28 cellular contexts compared by ENCODE assay signal in genomic region chr11:61719968-61720367, GRCh38.
"Had no signal": no experiment of that assay in that cellular context is flagged by ENCODE, and none has a peak within 500 bp of the region (broad histone marks: within the 10 kb centered on the region; RNA-seq: fewer than 3 reads in every experiment).

No MANE protein-coding gene starts in this region.

- H3K4me3 Mint-ChIP-seq: naive thymus-derived CD4-positive, alpha-beta T cell; natural killer cell treated with Interleukin-12 subunit alpha and Interleukin-12 subunit beta and Interleukin-15 and Interleukin-18, amount 100 ng/mL, for 72 hours; stimulated activated effector memory CD8-positive, alpha-beta T cell treated with anti-CD3 and anti-CD28 coated beads, Interleukin-12 subunit alpha, Interleukin-12 subunit beta, amount 100 ng/mL, for 72 hours; stimulated activated naive CD8-positive, alpha-beta T cell treated with anti-CD3 and anti-CD28 coated beads, Interleukin-15, Interleukin-2, amounts not matched to agents 100 ng/mL and 50 ng/mL, for 24 hours had no signal

- H3K27me3 ChIP-seq: pancreas, sigmoid colon, suprapubic skin, upper lobe of right lung had no signal

- H3K4me1 ChIP-seq: pancreas had no signal

- H3K36me3 ChIP-seq: prostate gland, suprapubic skin, thoracic aorta, upper lobe of right lung had no signal

- H3K9me3 Mint-ChIP-seq: natural killer cell treated with Interleukin-12 subunit alpha and Interleukin-12 subunit beta and Interleukin-15 and Interleukin-18, amount 100 ng/mL, for 72 hours; stimulated activated effector memory CD8-positive, alpha-beta T cell treated with anti-CD3 and anti-CD28 coated beads, Interleukin-12 subunit alpha, Interleukin-12 subunit beta, amount 100 ng/mL, for 72 hours; stimulated activated naive CD8-positive, alpha-beta T cell treated with anti-CD3 and anti-CD28 coated beads, Interleukin-15, Interleukin-2, amounts not matched to agents 100 ng/mL and 50 ng/mL, for 24 hours had no signal

- DNase-seq: hypothalamus; islet precursor cell; left ventricle myocardium inferior; mesendoderm; midbrain; mucosa of descending colon; naive thymus-derived CD4-positive, alpha-beta T cell; nucleus accumbens; pancreas; posterior cingulate gyrus; retina; right cardiac atrium; sigmoid colon; small intestine; spleen; stimulated activated CD4-positive, alpha-beta T cell treated with anti-CD3 and anti-CD28 coated beads, Interleukin-4, amount 100 ng/mL, for 24 hours; stimulated activated naive CD4-positive, alpha-beta T cell; tibial artery; trophoblast cell; upper lobe of right lung had no signal

- H3K27ac Mint-ChIP-seq: naive thymus-derived CD4-positive, alpha-beta T cell; natural killer cell treated with Interleukin-12 subunit alpha and Interleukin-12 subunit beta and Interleukin-15 and Interleukin-18, amount 100 ng/mL, for 72 hours; stimulated activated effector memory CD8-positive, alpha-beta T cell treated with anti-CD3 and anti-CD28 coated beads, Interleukin-12 subunit alpha, Interleukin-12 subunit beta, amount 100 ng/mL, for 72 hours; stimulated activated naive CD8-positive, alpha-beta T cell treated with anti-CD3 and anti-CD28 coated beads, Interleukin-15, Interleukin-2, amounts not matched to agents 100 ng/mL and 50 ng/mL, for 24 hours had no signal

- H3K4me1 Mint-ChIP-seq: stimulated activated effector memory CD8-positive, alpha-beta T cell treated with anti-CD3 and anti-CD28 coated beads, Interleukin-12 subunit alpha, Interleukin-12 subunit beta, amount 100 ng/mL, for 72 hours had no signal

- H3K36me3 Mint-ChIP-seq: naive thymus-derived CD4-positive, alpha-beta T cell; natural killer cell treated with Interleukin-12 subunit alpha and Interleukin-12 subunit beta and Interleukin-15 and Interleukin-18, amount 100 ng/mL, for 72 hours; stimulated activated effector memory CD8-positive, alpha-beta T cell treated with anti-CD3 and anti-CD28 coated beads, Interleukin-12 subunit alpha, Interleukin-12 subunit beta, amount 100 ng/mL, for 72 hours had no signal

- H3K27me3 Mint-ChIP-seq: stimulated activated naive CD8-positive, alpha-beta T cell treated with anti-CD3 and anti-CD28 coated beads, Interleukin-15, Interleukin-2, amounts not matched to agents 100 ng/mL and 50 ng/mL, for 24 hours had no signal

- FAIRE-seq: pancreas, small intestine, urothelium cell line had no signal

- H3K27ac ChIP-seq: left ventricle myocardium inferior, pancreas, prostate gland, sigmoid colon, spleen, suprapubic skin, thoracic aorta, tibial artery, upper lobe of right lung had no signal

- H3K9me3 ChIP-seq: left ventricle myocardium inferior, mucosa of descending colon, pancreas, prostate gland, sigmoid colon, spleen, suprapubic skin, thoracic aorta, tibial artery, upper lobe of right lung had no signal

- H3K4me3 ChIP-seq: left ventricle myocardium inferior, lung, mucosa of descending colon, pancreas, prostate gland, sigmoid colon, spleen, suprapubic skin, thoracic aorta, tibial artery, upper lobe of right lung had no signal

- ATAC-seq: mucosa of descending colon; naive thymus-derived CD4-positive, alpha-beta T cell; natural killer cell treated with Interleukin-12 subunit alpha and Interleukin-12 subunit beta and Interleukin-15 and Interleukin-18, amount 100 ng/mL, for 72 hours; pancreas; right cardiac atrium; stimulated activated effector memory CD8-positive, alpha-beta T cell treated with anti-CD3 and anti-CD28 coated beads, Interleukin-12 subunit alpha, Interleukin-12 subunit beta, amount 100 ng/mL, for 72 hours; upper lobe of right lung had no signal
